In genomic region chr3:52233108-52233591, GRCh38 we compare ENCODE assay signal across 13 cellular contexts. TPM values are rescaled to one million over a fixed set of nuclear protein-coding genes. Genes with fewer than 3 reads are reported as not detected.
DNase-seq lines count a peak whose midpoint lies in the region; ATAC-seq lines count a peak whose summit lies in the region.
"Had no signal": no experiment of that assay in that cellular context is flagged by ENCODE, and none has a peak within 500 bp of the region (broad histone marks: within the 10 kb centered on the region; RNA-seq: fewer than 3 reads in every experiment).

No MANE protein-coding gene starts in this region.

- peaks cover 35% of the 10 kb centered on the region for H3K36me3 Mint-ChIP-seq in activated CD4-positive, alpha-beta T cell treated with anti-CD3 and anti-CD28 coated beads, Interleukin-2, amount 10 ng/mL, durations not matched to agents 24 days and 14 days (ENCODE audit: low read depth)
- peaks cover 0 to 70% (median 6%) of the 10 kb centered on the region in 3 donors for H3K36me3 Mint-ChIP-seq in CD8-positive, alpha-beta memory T cell
- H3K36me3 Mint-ChIP-seq in activated naive CD8-positive, alpha-beta T cell treated with anti-CD3 and anti-CD28 coated beads, Interleukin-2, amount 10 ng/mL, durations not matched to agents 7 days and 5 days = peaks cover 23% of the 10 kb centered on the region
- H3K36me3 Mint-ChIP-seq in naive thymus-derived CD8-positive, alpha-beta T cell = peaks cover 0 to 56% (median 3%) of the 10 kb centered on the region in 3 donors

- CTCF ChIA-PET in CD8-positive, alpha-beta memory T cell (lab: Charles Lee) = interaction anchor here (0.8 to 5.3 kb wide), 13 partner anchors 9 to 214 kb away, joined by 3 to 115 read pairs (median 13); partner anchors contain the start of gene WDR82

- H3K9me3 Mint-ChIP-seq in activated CD4-positive, alpha-beta T cell treated with anti-CD3 and anti-CD28 coated beads, Interleukin-2, amount 10 ng/mL, durations not matched to agents 24 days and 14 days = no peaks in the 10 kb centered on the region
- H3K9me3 Mint-ChIP-seq in CD8-positive, alpha-beta memory T cell = no peaks in the 10 kb centered on the region
- H3K9me3 Mint-ChIP-seq in activated naive CD8-positive, alpha-beta T cell treated with anti-CD3 and anti-CD28 coated beads, Interleukin-2, amount 10 ng/mL, durations not matched to agents 7 days and 5 days = no peaks in the 10 kb centered on the region
- no peaks in the 10 kb centered on the region for H3K9me3 Mint-ChIP-seq in naive thymus-derived CD8-positive, alpha-beta T cell

- peaks cover 42% of the 10 kb centered on the region for H3K4me1 Mint-ChIP-seq in activated CD4-positive, alpha-beta T cell treated with anti-CD3 and anti-CD28 coated beads, Interleukin-2, amount 10 ng/mL, durations not matched to agents 24 days and 14 days
- H3K4me1 Mint-ChIP-seq in CD8-positive, alpha-beta memory T cell = peaks cover 46 to 75% (median 61%) of the 10 kb centered on the region in 3 donors
- H3K4me1 Mint-ChIP-seq in activated naive CD8-positive, alpha-beta T cell treated with anti-CD3 and anti-CD28 coated beads, Interleukin-2, amount 10 ng/mL, durations not matched to agents 7 days and 5 days = peaks cover 45% of the 10 kb centered on the region
- peaks cover 25 to 76% (median 63%) of the 10 kb centered on the region in 4 donors for H3K4me1 Mint-ChIP-seq in naive thymus-derived CD8-positive, alpha-beta T cell

- no peaks in the 10 kb centered on the region for H3K27me3 Mint-ChIP-seq in activated CD4-positive, alpha-beta T cell treated with anti-CD3 and anti-CD28 coated beads, Interleukin-2, amount 10 ng/mL, durations not matched to agents 24 days and 14 days
- peaks cover 0 to 2% of the 10 kb centered on the region in 2 donors for H3K27me3 Mint-ChIP-seq in CD8-positive, alpha-beta memory T cell
- H3K27me3 Mint-ChIP-seq in activated naive CD8-positive, alpha-beta T cell treated with anti-CD3 and anti-CD28 coated beads, Interleukin-2, amount 10 ng/mL, durations not matched to agents 7 days and 5 days = no peaks in the 10 kb centered on the region
- H3K27me3 Mint-ChIP-seq in naive thymus-derived CD8-positive, alpha-beta T cell = no peaks in the 10 kb centered on the region

- POLR2A ChIA-PET in CD8-positive, alpha-beta memory T cell (lab: Charles Lee) = interaction anchor here (0.7 kb wide), 1 partner anchor 87 kb away, joined by 7 read pairs; no protein-coding TSS in a partner anchor
- POLR2A ChIA-PET in activated naive CD8-positive, alpha-beta T cell treated with anti-CD3 and anti-CD28 coated beads, Interleukin-2, amount 10 ng/mL, durations not matched to agents 7 days and 5 days (lab: Charles Lee) = interaction anchor here (1.0 to 30.7 kb wide), 4 partner anchors 10 to 45 kb away, joined by 3 to 1053 read pairs (median 79); partner anchors contain the start of genes GLYCTK, TLR9 and WDR82
- POLR2A ChIA-PET in naive thymus-derived CD8-positive, alpha-beta T cell (lab: Charles Lee) = interaction anchor here (1.2 to 58.8 kb wide), 5 partner anchors 4 to 106 kb away, joined by 3 to 1841 read pairs (median 1452); partner anchors contain the start of genes GLYCTK, POC1A, PPM1M and TLR9

- ATAC-seq in activated naive CD8-positive, alpha-beta T cell treated with anti-CD3 and anti-CD28 coated beads, Interleukin-2, amount 10 ng/mL, durations not matched to agents 7 days and 5 days (ENCODE audit: low read depth) = no peak
- ATAC-seq in naive thymus-derived CD8-positive, alpha-beta T cell = no peak
- ATAC-seq: pancreas had no signal

- peaks cover 26% of the 10 kb centered on the region for H3K36me3 ChIP-seq in CD8-positive, alpha-beta memory T cell (ENCODE audit: insufficient read depth, low read length)

- DNase-seq in activated CD4-positive, alpha-beta T cell treated with anti-CD3 and anti-CD28 coated beads, Interleukin-2, amount 10 ng/mL, durations not matched to agents 24 days and 14 days = no peak
- no peak for DNase-seq in activated CD4-positive, alpha-beta T cell treated with anti-CD3 and anti-CD28 coated beads for 1 hour
- peak in 1 of 5 donors; percentile 43 for DNase-seq in CD8-positive, alpha-beta memory T cell
- no peak for DNase-seq in activated naive CD8-positive, alpha-beta T cell treated with anti-CD3 and anti-CD28 coated beads, Interleukin-2, amount 10 ng/mL, durations not matched to agents 7 days and 5 days
- DNase-seq in naive thymus-derived CD8-positive, alpha-beta T cell = peak in 1 of 10 donors; percentile 45
- DNase-seq in CD1c-positive myeloid dendritic cell (ENCODE audit: extremely low spot score) (no peak), superior temporal gyrus (ENCODE audit: extremely low spot score) (no peak)
- no peak for DNase-seq in stimulated activated naive CD4-positive, alpha-beta T cell treated with Interleukin-2 at 50 U/mL for 16 hours (lab: John Stamatoyannopoulos, UW)
- DNase-seq: NCI-H1417 treated with DMSO at 0.1 percent for 48 hours; NCI-H345; pancreas; stimulated activated CD4-positive, alpha-beta T cell treated with anti-CD3 and anti-CD28 coated beads, Interleukin-12 subunit alpha, Interleukin-12 subunit beta, amount 100 ng/mL, for 4 hours had no signal

- intact Hi-C loops in activated CD4-positive, alpha-beta T cell treated with anti-CD3 and anti-CD28 coated beads, Interleukin-2, amount 10 ng/mL, durations not matched to agents 24 days and 14 days (cut with micrococcal nuclease) = no loop called here

- H3K4me1 ChIP-seq in CD8-positive, alpha-beta memory T cell (ENCODE audit: insufficient read depth, low read length) = peaks cover 62% of the 10 kb centered on the region

- H3K27me3 ChIP-seq in CD8-positive, alpha-beta memory T cell (ENCODE audit: insufficient read depth, low read length, poor library complexity, severe bottlenecking) = no peaks in the 10 kb centered on the region
- H3K27me3 ChIP-seq: pancreas had no signal

- H3K4me3 ChIP-seq in CD8-positive, alpha-beta memory T cell (ENCODE audit: low read length) = no peak overlapping the region
- H3K4me3 ChIP-seq: pancreas had no signal

- no peak overlapping the region for H3K27ac ChIP-seq in CD8-positive, alpha-beta memory T cell (ENCODE audit: low read depth, low read length)
- H3K27ac ChIP-seq: pancreas had no signal

- H3K27ac Mint-ChIP-seq in activated CD4-positive, alpha-beta T cell treated with anti-CD3 and anti-CD28 coated beads, Interleukin-2, amount 10 ng/mL, durations not matched to agents 24 days and 14 days = peak overlapping the region; percentile 37
- H3K27ac Mint-ChIP-seq in CD8-positive, alpha-beta memory T cell = peak overlapping the region in 5 of 8 donors; percentile 17 to 60 (median 56)
- peak overlapping the region; percentile 74 for H3K27ac Mint-ChIP-seq in activated naive CD8-positive, alpha-beta T cell treated with anti-CD3 and anti-CD28 coated beads, Interleukin-2, amount 10 ng/mL, durations not matched to agents 7 days and 5 days
- peak overlapping the region; percentile 58 to 93 (median 86) for H3K27ac Mint-ChIP-seq in naive thymus-derived CD8-positive, alpha-beta T cell

- no peaks in the 10 kb centered on the region for H3K9me3 ChIP-seq in CD8-positive, alpha-beta memory T cell (ENCODE audit: low read length)
- H3K9me3 ChIP-seq: pancreas had no signal

- no peak overlapping the region for H3K4me3 Mint-ChIP-seq in activated CD4-positive, alpha-beta T cell treated with anti-CD3 and anti-CD28 coated beads, Interleukin-2, amount 10 ng/mL, durations not matched to agents 24 days and 14 days
- peak overlapping the region in 1 of 7 donors; percentile 37 for H3K4me3 Mint-ChIP-seq in CD8-positive, alpha-beta memory T cell
- H3K4me3 Mint-ChIP-seq in activated naive CD8-positive, alpha-beta T cell treated with anti-CD3 and anti-CD28 coated beads, Interleukin-2, amount 10 ng/mL, durations not matched to agents 7 days and 5 days = peak overlapping the region; percentile 8
- peak overlapping the region in 9 of 10 donors; percentile 15 to 74 (median 30) for H3K4me3 Mint-ChIP-seq in naive thymus-derived CD8-positive, alpha-beta T cell

RNA-seq across cellular contexts. Expression of gene TWF2, which starts 5.8 kb away (rescaled TPM):
- total RNA-seq in activated CD4-positive, alpha-beta T cell treated with anti-CD3 and anti-CD28 coated beads, Interleukin-2, amount 10 ng/mL, durations not matched to agents 24 days and 14 days = 80.3 and 87.0 TPM in 2 replicates
- total RNA-seq in CD8-positive, alpha-beta memory T cell = 100 to 1,000 TPM in 1 of 2 experiments, 10 to 100 TPM in 1; 98.2 to 101 TPM
- 138 TPM for polyA plus RNA-seq in CD8-positive, alpha-beta memory T cell
- 100 to 1,000 TPM; 118 to 122 TPM for total RNA-seq in activated naive CD8-positive, alpha-beta T cell treated with anti-CD3 and anti-CD28 coated beads, Interleukin-2, amount 10 ng/mL, durations not matched to agents 7 days and 5 days
- total RNA-seq in naive thymus-derived CD8-positive, alpha-beta T cell = 10 to 100 TPM; 77.2 to 77.6 TPM
- polyA plus RNA-seq in naive thymus-derived CD8-positive, alpha-beta T cell = 100 to 1,000 TPM; 112 to 171 (median 142) TPM

RNA-seq across cellular contexts. Expression of gene TLR9, which starts 7.7 kb away (rescaled TPM):
- total RNA-seq in activated CD4-positive, alpha-beta T cell treated with anti-CD3 and anti-CD28 coated beads, Interleukin-2, amount 10 ng/mL, durations not matched to agents 24 days and 14 days = 0.17 and 0.42 TPM in 2 replicates
- total RNA-seq in CD8-positive, alpha-beta memory T cell = under 1 TPM; 0.16 to 0.22 TPM
- 0.16 TPM for polyA plus RNA-seq in CD8-positive, alpha-beta memory T cell
- 1 to 10 TPM; 1.6 to 2.0 TPM for total RNA-seq in activated naive CD8-positive, alpha-beta T cell treated with anti-CD3 and anti-CD28 coated beads, Interleukin-2, amount 10 ng/mL, durations not matched to agents 7 days and 5 days
- total RNA-seq in naive thymus-derived CD8-positive, alpha-beta T cell = 1 to 10 TPM; 2.4 to 2.8 TPM
- polyA plus RNA-seq in naive thymus-derived CD8-positive, alpha-beta T cell = not detected
- total RNA-seq: SK-MEL-5 had no signal

RNA-seq across cellular contexts. Expression of gene PPM1M, which starts 12.4 kb away (rescaled TPM):
- 48.3 and 49.2 TPM in 2 replicates for total RNA-seq in activated CD4-positive, alpha-beta T cell treated with anti-CD3 and anti-CD28 coated beads, Interleukin-2, amount 10 ng/mL, durations not matched to agents 24 days and 14 days
- total RNA-seq in CD8-positive, alpha-beta memory T cell = 10 to 100 TPM; 56.6 to 60.8 TPM
- polyA plus RNA-seq in CD8-positive, alpha-beta memory T cell = 81.8 TPM
- total RNA-seq in activated naive CD8-positive, alpha-beta T cell treated with anti-CD3 and anti-CD28 coated beads, Interleukin-2, amount 10 ng/mL, durations not matched to agents 7 days and 5 days = 100 to 1,000 TPM; 101 to 105 TPM
- 100 to 1,000 TPM; 108 to 114 TPM for total RNA-seq in naive thymus-derived CD8-positive, alpha-beta T cell
- 100 to 1,000 TPM in 2 of 3 donors, 10 to 100 TPM in 1; 68.0 to 172 (median 106) TPM for polyA plus RNA-seq in naive thymus-derived CD8-positive, alpha-beta T cell

RNA-seq across cellular contexts. Expression of gene ALAS1, which starts 35.2 kb away (rescaled TPM):
- 115 and 118 TPM in 2 replicates for total RNA-seq in activated CD4-positive, alpha-beta T cell treated with anti-CD3 and anti-CD28 coated beads, Interleukin-2, amount 10 ng/mL, durations not matched to agents 24 days and 14 days
- total RNA-seq in CD8-positive, alpha-beta memory T cell = 10 to 100 TPM; 72.2 to 73.0 TPM
- 32.9 TPM for polyA plus RNA-seq in CD8-positive, alpha-beta memory T cell
- total RNA-seq in activated naive CD8-positive, alpha-beta T cell treated with anti-CD3 and anti-CD28 coated beads, Interleukin-2, amount 10 ng/mL, durations not matched to agents 7 days and 5 days = 10 to 100 TPM; 46.9 to 50.1 TPM
- total RNA-seq in naive thymus-derived CD8-positive, alpha-beta T cell = 10 to 100 TPM; 16.2 to 18.8 TPM
- 10 to 100 TPM; 14.7 to 28.9 (median 18.5) TPM for polyA plus RNA-seq in naive thymus-derived CD8-positive, alpha-beta T cell

RNA-seq across cellular contexts. Expression of gene WDR82, which starts 45.3 kb away (rescaled TPM):
- total RNA-seq in activated CD4-positive, alpha-beta T cell treated with anti-CD3 and anti-CD28 coated beads, Interleukin-2, amount 10 ng/mL, durations not matched to agents 24 days and 14 days = 104 and 106 TPM in 2 replicates
- 100 to 1,000 TPM; 133 to 140 TPM for total RNA-seq in CD8-positive, alpha-beta memory T cell
- 133 TPM for polyA plus RNA-seq in CD8-positive, alpha-beta memory T cell
- total RNA-seq in activated naive CD8-positive, alpha-beta T cell treated with anti-CD3 and anti-CD28 coated beads, Interleukin-2, amount 10 ng/mL, durations not matched to agents 7 days and 5 days = 100 to 1,000 TPM; 134 to 140 TPM
- 100 to 1,000 TPM; 190 to 191 TPM for total RNA-seq in naive thymus-derived CD8-positive, alpha-beta T cell
- 100 to 1,000 TPM; 136 to 172 (median 146) TPM for polyA plus RNA-seq in naive thymus-derived CD8-positive, alpha-beta T cell
